ENCODE assay signal across 9 cellular contexts in genomic region chr2:233387667-233388528, GRCh38. TPM values are rescaled to one million over a fixed set of nuclear protein-coding genes. Genes with fewer than 3 reads are reported as not detected.
DNase-seq lines count a peak whose midpoint lies in the region; ATAC-seq and TF ChIP-seq lines count a peak whose summit lies in the region.
"Had no signal": no experiment of that assay in that cellular context is flagged by ENCODE, and none has a peak within 500 bp of the region (broad histone marks: within the 10 kb centered on the region; RNA-seq: fewer than 3 reads in every experiment).

No MANE protein-coding gene starts in this region.

- peak; percentile 88 for ATAC-seq in body of pancreas
- ATAC-seq in left colon, result peak; percentile 37
- ATAC-seq: K562 had no signal

- no peak overlapping the region for H3K4me3 ChIP-seq in body of pancreas
- H3K4me3 ChIP-seq: K562 had no signal

- no peaks in the 10 kb centered on the region for H3K36me3 ChIP-seq in body of pancreas (replicated peaks in 1 of 2; ENCODE audit: insufficient read depth in 1 of 2, low read depth in 2 of 2)

- WGBS in body of pancreas, 2 donors, result 30 to 44% methylated on average over 19 to 25 of the region's 25 CpGs

- peaks cover 13% of the 10 kb centered on the region for H3K4me1 ChIP-seq in body of pancreas

- H3K27me3 ChIP-seq in body of pancreas, result no peaks in the 10 kb centered on the region

- H3K4me3 Mint-ChIP-seq in HFFc6, result peak overlapping the region; percentile 52; the same call in 1 of the 2 replicates
- no peak overlapping the region for H3K4me3 Mint-ChIP-seq in T-helper 2 cell treated with Interferon-gamma antibody and Interleukin-4, amounts not matched to agents 5 μg/mL and 100 μg/mL, for 36 hours

- H3K27ac Mint-ChIP-seq in HFFc6, result peak overlapping the region; percentile 57; the same call in 1 of the 2 replicates
- no peak overlapping the region for H3K27ac Mint-ChIP-seq in T-helper 2 cell treated with Interferon-gamma antibody and Interleukin-4, amounts not matched to agents 5 μg/mL and 100 μg/mL, for 36 hours

- no peaks in the 10 kb centered on the region for H3K9me3 ChIP-seq in body of pancreas

- TF ChIP-seq CTCF in HFFc6 (IDR thresholded peaks at IDR 0.05) (no peak), body of pancreas (IDR thresholded peaks at IDR 0.05) (no peak)

- no peak for TF ChIP-seq POLR2A in body of pancreas (IDR thresholded peaks at IDR 0.05)

- in situ Hi-C loops in KBM-7 (cut with MboI; ENCODE audit: low pct_unique_long_range_greater_than_20kb, low sequenced_read_pairs), result no loop called here

- intact Hi-C loops in body of pancreas (cut with DNase I) (no loop called here), left colon (cut with DNase I, micrococcal nuclease) (no loop called here)

- DNase-seq in HFFc6, result peak; percentile 75
- DNase-seq in body of pancreas, result peak; percentile 84 to 89 (median 89)
- DNase-seq in left colon, result peak; percentile 61 to 80
- peak in 46 of 49 donors; percentile 14 to 98 (median 78) for DNase-seq in substantia nigra (lab: John Stamatoyannopoulos, UW)
- DNase-seq in NCI-H146 (lab: John Stamatoyannopoulos, UW), result no peak
- DNase-seq in KBM-7, result no peak
- DNase-seq in activated CD4-positive, CD25-positive, alpha-beta regulatory T cell (lab: John Stamatoyannopoulos, UW), result no peak
- DNase-seq in T-helper 2 cell treated with Interferon-gamma antibody and Interleukin-4, amounts not matched to agents 5 μg/mL and 100 μg/mL, for 36 hours (ENCODE audit: low spot score), result no peak

- H3K9me3 Mint-ChIP-seq in HFFc6, result no peaks in the 10 kb centered on the region
- no peaks in the 10 kb centered on the region for H3K9me3 Mint-ChIP-seq in T-helper 2 cell treated with Interferon-gamma antibody and Interleukin-4, amounts not matched to agents 5 μg/mL and 100 μg/mL, for 36 hours

- H3K27ac ChIP-seq in body of pancreas (peak overlapping the region; percentile 13 to 59 (median 42)), substantia nigra (ENCODE audit: low read depth, low read length, poor library complexity, severe bottlenecking) (peak overlapping the region; percentile 76)

- H3K4me1 Mint-ChIP-seq in HFFc6 (ENCODE audit: low read depth), result peaks cover 22% of the 10 kb centered on the region
- H3K4me1 Mint-ChIP-seq in T-helper 2 cell treated with Interferon-gamma antibody and Interleukin-4, amounts not matched to agents 5 μg/mL and 100 μg/mL, for 36 hours (ENCODE audit: low read depth), result peaks cover 40% of the 10 kb centered on the region

- H3K36me3 Mint-ChIP-seq in HFFc6 (ENCODE audit: low read depth), result no peaks in the 10 kb centered on the region
- peaks cover 31% of the 10 kb centered on the region for H3K36me3 Mint-ChIP-seq in T-helper 2 cell treated with Interferon-gamma antibody and Interleukin-4, amounts not matched to agents 5 μg/mL and 100 μg/mL, for 36 hours (ENCODE audit: low read depth)

- H3K27me3 Mint-ChIP-seq in HFFc6 (ENCODE audit: insufficient read depth), result no peaks in the 10 kb centered on the region; the same call in 1 of the 2 replicates
- no peaks in the 10 kb centered on the region for H3K27me3 Mint-ChIP-seq in T-helper 2 cell treated with Interferon-gamma antibody and Interleukin-4, amounts not matched to agents 5 μg/mL and 100 μg/mL, for 36 hours (ENCODE audit: low read depth)

RNA-seq across cellular contexts. Expression of gene DGKD, which starts 33.6 kb away (rescaled TPM):
- total RNA-seq in HFFc6 (2021; fragmentation: NEBNext Ultra II Directional; extraction: Animal tissue kit (Norgen Biotek cat#: 25700)), result 10 to 100 TPM in 3 of 6 experiments, 1 to 10 TPM in 3; 8.1 to 12.2 (median 10.3) TPM
- total RNA-seq in body of pancreas, result 10 to 100 TPM in 1 of 2 donors, 1 to 10 TPM in 1; 9.1 to 30.3 TPM
- 10 to 100 TPM; 91.3 to 93.2 TPM for total RNA-seq in left colon

Comparison
In these comparisons a context has a peak if more than half of its experiments do, and no peak if none do; other contexts are left out.
1. DNase-seq: peak in HFFc6 (single experiment), body of pancreas (4 of 4), left colon (2 of 2) and substantia nigra (46 of 49); none in NCI-H146 (single experiment), KBM-7 (single experiment), activated CD4-positive, CD25-positive, alpha-beta regulatory T cell (0 of 4) and T-helper 2 cell treated with Interferon-gamma antibody and Interleukin-4, amounts not matched to agents 5 μg/mL and 100 μg/mL, for 36 hours (single experiment).